Comparison of ENCODE assay signal across 16 cellular contexts in genomic region chr19:15256708-15257331, GRCh38. TPM values are rescaled to one million over a fixed set of nuclear protein-coding genes. Genes with fewer than 3 reads are reported as not detected.
DNase-seq lines count a peak whose midpoint lies in the region; ATAC-seq and TF ChIP-seq lines count a peak whose summit lies in the region.
"Had no signal": no experiment of that assay in that cellular context is flagged by ENCODE, and none has a peak within 500 bp of the region (broad histone marks: within the 10 kb centered on the region; RNA-seq: fewer than 3 reads in every experiment).

No MANE protein-coding gene starts in this region.

- no peak overlapping the region for H3K4ac ChIP-seq in mesenchymal stem cell (ENCODE audit: low read depth in 1 of 2, low read length in 2 of 2)

- H3K23ac ChIP-seq in mesenchymal stem cell (ENCODE audit: low read length in 2 of 2) = no peak overlapping the region

- H3K9ac ChIP-seq in mesenchymal stem cell (ENCODE audit: low read length) = no peak overlapping the region
- H3K9ac ChIP-seq: KMS-11 had no signal

- peak overlapping the region; percentile 0 for H4K8ac ChIP-seq in mesenchymal stem cell (ENCODE audit: low read length)

- no peak overlapping the region for H3K27ac ChIP-seq in right cardiac atrium (ENCODE audit: low read length)
- H3K27ac ChIP-seq in HEK293 (ENCODE audit: extremely low read depth, low read depth, low read length) = no peak overlapping the region
- H3K27ac ChIP-seq in mesenchymal stem cell (ENCODE audit: low read length, poor library complexity, severe bottlenecking) = no peak overlapping the region
- peak overlapping the region; percentile 14 to 36 for H3K27ac ChIP-seq in tibial artery
- H3K27ac ChIP-seq: C4-2B, KMS-11 had no signal

- no peak overlapping the region for H3K18ac ChIP-seq in mesenchymal stem cell (ENCODE audit: low read depth in 1 of 2, low read length in 2 of 2)

- intact Hi-C loops in right cardiac atrium (cut with DNase I) (no loop called here), Right ventricle myocardium inferior (cut with DNase I) (loop anchor here (10.0 kb wide), 1 partner anchor 142 kb away; no protein-coding TSS in a partner anchor), tibial artery (cut with DNase I; ENCODE audit: low total_unique reads) (no loop called here)

- H3K9me3 ChIP-seq in right cardiac atrium (ENCODE audit: control insufficient read depth, low read length) (no peaks in the 10 kb centered on the region), HEK293 (ENCODE audit: control insufficient read depth, insufficient read depth, low read depth, low read length) (no peaks in the 10 kb centered on the region), mesenchymal stem cell (ENCODE audit: control insufficient read depth, low read length) (no peaks in the 10 kb centered on the region), tibial artery (no peaks in the 10 kb centered on the region)
- H3K9me3 ChIP-seq: Caco-2 had no signal

- no peak overlapping the region for H2AFZ ChIP-seq in mesenchymal stem cell (ENCODE audit: low read depth, low read length)

- TF ChIP-seq CTCF in HEK293 (tag by site-specific recombination; IDR thresholded peaks at IDR 0.05) (no peak), tibial artery (IDR thresholded peaks at IDR 0.05) (no peak)

- CTCF ChIA-PET in HEK293 (lab: Yijun Ruan, JAX) = no interaction called here

- peaks cover 67% of the 10 kb centered on the region for H3K79me1 ChIP-seq in mesenchymal stem cell (replicated peaks; ENCODE audit: low read length, poor library complexity, severe bottlenecking)

- H2BK15ac ChIP-seq in mesenchymal stem cell (ENCODE audit: low read depth, poor library complexity, severe bottlenecking) = no peak overlapping the region

- DNase-seq in right cardiac atrium (peak in 2 of 3 donors; percentile 52), Right ventricle myocardium inferior (ENCODE audit: missing footprints) (no peak), mesenchymal stem cell (no peak), tibial artery (no peak), NCI-H748 treated with DMSO at 0.1 percent for 48 hours (lab: John Stamatoyannopoulos, UW) (no peak)
- DNase-seq: 8988T; Caco-2; CD4-positive, alpha-beta T cell; GOT3; H9 had no signal

- ATAC-seq in right cardiac atrium = no peak
- ATAC-seq in Right ventricle myocardium inferior = no peak
- ATAC-seq in HG03097 (IDR thresholded peaks at IDR 0.05; ENCODE audit: low FRiP score, unreplicated experiment) = no peak
- no peak for ATAC-seq in HG03159 (IDR thresholded peaks at IDR 0.05; ENCODE audit: unreplicated experiment)

- no peaks in the 10 kb centered on the region for H3K27me3 ChIP-seq in right cardiac atrium (ENCODE audit: control insufficient read depth, insufficient read depth)
- H3K27me3 ChIP-seq in mesenchymal stem cell (ENCODE audit: control insufficient read depth in 1 of 2, insufficient read depth in 1 of 2, low read length in 2 of 2) = no peaks in the 10 kb centered on the region
- H3K27me3 ChIP-seq in tibial artery = no peaks in the 10 kb centered on the region

- H3K14ac ChIP-seq in mesenchymal stem cell (ENCODE audit: low read length in 2 of 2) = no peak overlapping the region

- no peak overlapping the region for H2AK5ac ChIP-seq in mesenchymal stem cell (ENCODE audit: low read length, severe bottlenecking)

- H3K4me1 ChIP-seq in right cardiac atrium (ENCODE audit: control insufficient read depth, insufficient read depth, low read length) = peaks cover 8% of the 10 kb centered on the region
- no peaks in the 10 kb centered on the region for H3K4me1 ChIP-seq in HEK293 (ENCODE audit: control insufficient read depth, insufficient read depth, low read length)
- H3K4me1 ChIP-seq in mesenchymal stem cell (ENCODE audit: control insufficient read depth, insufficient read depth, low read depth, low read length) = peaks cover 29% of the 10 kb centered on the region
- H3K4me1 ChIP-seq in tibial artery = peaks cover 5 to 30% (median 26%) of the 10 kb centered on the region in 4 donors
- H3K4me1 ChIP-seq: Caco-2 had no signal

- no peak overlapping the region for H2BK5ac ChIP-seq in mesenchymal stem cell (ENCODE audit: low read depth, low read length, poor library complexity, severe bottlenecking)

- H2BK12ac ChIP-seq in mesenchymal stem cell (ENCODE audit: low read length in 2 of 2) = no peak overlapping the region

- H3K4me3 ChIP-seq in right cardiac atrium (ENCODE audit: low read length) (no peak overlapping the region), HEK293 (ENCODE audit: low read depth, low read length) (no peak overlapping the region), mesenchymal stem cell (ENCODE audit: insufficient read depth in 1 of 2, low read depth in 1 of 2, low read length in 2 of 2) (no peak overlapping the region), tibial artery (no peak overlapping the region)

- H2BK120ac ChIP-seq in mesenchymal stem cell (ENCODE audit: low read depth, low read length) = no peak overlapping the region

- no peak overlapping the region for H4K91ac ChIP-seq in mesenchymal stem cell (ENCODE audit: low read length)

- H3K36me3 ChIP-seq in HEK293 (ENCODE audit: control insufficient read depth in 2 of 2, insufficient read depth in 1 of 2, low read length in 2 of 2) = peaks cover 34 to 98% of the 10 kb centered on the region in 2 experiments; a peak in 2 of 3 replicates
- H3K36me3 ChIP-seq in mesenchymal stem cell (ENCODE audit: control insufficient read depth in 1 of 2, insufficient read depth in 2 of 2, low read depth in 1 of 2, low read length in 2 of 2) = peaks cover 92 to 96% of the 10 kb centered on the region in 2 experiments
- H3K36me3 ChIP-seq in tibial artery = peaks cover 73 to 97% (median 90%) of the 10 kb centered on the region in 3 donors

- POLR2A ChIA-PET in HEK293 (lab: Yijun Ruan, JAX) = interaction anchor here (0.8 to 1.0 kb wide), 2 partner anchors 60 to 162 kb away, joined by 3 read pairs; partner anchors contain the start of gene AKAP8L

- H3K4me2 ChIP-seq in mesenchymal stem cell (ENCODE audit: low read length, poor library complexity, severe bottlenecking) = no peak overlapping the region
- H3K4me2 ChIP-seq: KMS-11 had no signal

- WGBS in right cardiac atrium = 87% methylated on average over 22 of the region's 22 CpGs
- WGBS in mesenchymal stem cell = 97% methylated on average over 22 of the region's 22 CpGs

TF ChIP-seq in HEK293, 187 proteins besides CTCF, POLR2A, EP300 and RAD21:
- TF ChIP-seq ZNF571 (tag by site-specific recombination; IDR thresholded peaks at IDR 0.05) (no peak), ZNF704 (tag by site-specific recombination; IDR thresholded peaks at IDR 0.05) (no peak), ZNF677 (tag by site-specific recombination; IDR thresholded peaks at IDR 0.05) (no peak), SCRT2 (tag by site-specific recombination; IDR thresholded peaks at IDR 0.05) (peak; percentile 46; the same call in 1 of the 2 replicates), ZSCAN16 (tag by site-specific recombination; IDR thresholded peaks at IDR 0.05) (no peak)

RNA-seq across cellular contexts. Expression of gene EPHX3, which starts 24.6 kb away (rescaled TPM):
- total RNA-seq in right cardiac atrium (under 1 TPM in 2 of 4 donors, not detected in 2; 0.11 to 0.17 TPM), Right ventricle myocardium inferior (0.14 TPM)
- polyA plus RNA-seq in right cardiac atrium = 0.09 TPM
- 0.01 TPM for polyA plus RNA-seq in mesenchymal stem cell (2013, experiment 1 of 2)
- polyA plus RNA-seq in mesenchymal stem cell (2013, experiment 2 of 2) = not detected
- total RNA-seq: CD4-positive, alpha-beta T cell had no signal
- polyA plus RNA-seq: AG04450 had no signal

RNA-seq across cellular contexts. Expression of gene NOTCH3, which starts 56.0 kb away (rescaled TPM):
- 10 to 100 TPM; 11.3 to 22.1 (median 17.2) TPM for total RNA-seq in right cardiac atrium
- 10.9 TPM for polyA plus RNA-seq in right cardiac atrium
- total RNA-seq in Right ventricle myocardium inferior = 28.5 TPM
- polyA plus RNA-seq in mesenchymal stem cell (2013, experiment 1 of 2) = 30.2 TPM
- polyA plus RNA-seq in mesenchymal stem cell (2013, experiment 2 of 2) = 28.8 TPM
- total RNA-seq: CD4-positive, alpha-beta T cell had no signal

Comparison
In these comparisons a context has a peak if more than half of its experiments do, and no peak if none do; other contexts are left out.
1. DNase-seq: peak in right cardiac atrium (2 of 3); none in Right ventricle myocardium inferior (single experiment), mesenchymal stem cell (single experiment), tibial artery (0 of 2) and NCI-H748 treated with DMSO at 0.1 percent for 48 hours (single experiment).
2. H3K27ac ChIP-seq: peak in tibial artery (2 of 2); none in right cardiac atrium (single experiment), HEK293 (single experiment) and mesenchymal stem cell (single experiment).